In genomic region chr3:74750901-74751300, GRCh38 we compare ENCODE assay signal across 24 cellular contexts.
"Had no signal": no experiment of that assay in that cellular context is flagged by ENCODE, and none has a peak within 500 bp of the region (broad histone marks: within the 10 kb centered on the region; RNA-seq: fewer than 3 reads in every experiment).

No MANE protein-coding gene starts in this region.

- H3K4me1 Mint-ChIP-seq: immature natural killer cell had no signal

- H3K4me1 ChIP-seq: esophagus muscularis mucosa, gastroesophageal sphincter, left ventricle myocardium inferior, parathyroid adenoma, psoas muscle, sigmoid colon, stomach, transverse colon had no signal

- ATAC-seq: gastroesophageal sphincter; left cardiac atrium; natural killer cell treated with Interleukin-12 subunit alpha and Interleukin-12 subunit beta and Interleukin-15 and Interleukin-18, amount 100 ng/mL, for 72 hours; psoas muscle had no signal

- H3K9me3 ChIP-seq: esophagus muscularis mucosa, gastroesophageal sphincter, left ventricle myocardium inferior, psoas muscle, sigmoid colon, stomach, thoracic aorta, transverse colon had no signal

- H3K36me3 ChIP-seq: esophagus muscularis mucosa, gastroesophageal sphincter, left ventricle myocardium inferior, sigmoid colon, stomach, thoracic aorta, transverse colon had no signal

- DNase-seq: effector memory CD4-positive, alpha-beta T cell; glutamatergic neuron; immature natural killer cell; left cardiac atrium; left ventricle myocardium inferior; mesenchymal stem cell; midbrain; psoas muscle; retina; sigmoid colon; stimulated activated CD4-positive, alpha-beta T cell treated with anti-CD3 and anti-CD28 coated beads, Interleukin-2, amount 100 ng/mL, for 24 hours; stimulated activated CD4-positive, alpha-beta T cell treated with anti-CD3 and anti-CD28 coated beads, Interleukin-4, amount 100 ng/mL, for 4 hours; stimulated activated naive CD4-positive, alpha-beta T cell; stomach; substantia nigra; transverse colon had no signal

- H3K27me3 ChIP-seq: esophagus muscularis mucosa, gastroesophageal sphincter, sigmoid colon, stomach, transverse colon had no signal

- H3K27me3 Mint-ChIP-seq: natural killer cell treated with Interleukin-12 subunit alpha and Interleukin-12 subunit beta and Interleukin-15 and Interleukin-18, amount 100 ng/mL, for 72 hours had no signal

- H3K27ac ChIP-seq: epithelial cell of prostate, esophagus muscularis mucosa, gastroesophageal sphincter, left ventricle myocardium inferior, parathyroid adenoma, psoas muscle, sigmoid colon, skin epidermis, stomach, thoracic aorta, transverse colon had no signal

- H3K4me3 ChIP-seq: esophagus muscularis mucosa, gastroesophageal sphincter, left ventricle myocardium inferior, lung, psoas muscle, sigmoid colon, skin epidermis, stomach, thoracic aorta, transverse colon had no signal

- H3K36me3 Mint-ChIP-seq: immature natural killer cell had no signal

- H3K4me3 Mint-ChIP-seq: immature natural killer cell; natural killer cell treated with Interleukin-12 subunit alpha and Interleukin-12 subunit beta and Interleukin-15 and Interleukin-18, amount 100 ng/mL, for 72 hours had no signal

- H3K27ac Mint-ChIP-seq: immature natural killer cell; natural killer cell treated with Interleukin-12 subunit alpha and Interleukin-12 subunit beta and Interleukin-15 and Interleukin-18, amount 100 ng/mL, for 72 hours had no signal
